In genomic region chr9:37425298-37425752, GRCh38 we compare ENCODE assay signal across 1 cellular context.
TF ChIP-seq lines count a peak whose summit lies in the region.

No MANE protein-coding gene starts in this region.

TF ChIP-seq in GM12878, 131 proteins besides CTCF, POLR2A, EP300 and RAD21:
- TF ChIP-seq BMI1 (IDR thresholded peaks at IDR 0.05; ENCODE audit: borderline replicate concordance) (no peak), STAT3 (IDR thresholded peaks at IDR 0.05; ENCODE audit: low read depth, low read length) (no peak), KAT2A (conservative IDR thresholded peaks at IDR 0.05; ENCODE audit: control insufficient read depth, low read depth, low read length) (no peak), FOXM1 (IDR thresholded peaks at IDR 0.05; ENCODE audit: low read depth, low read length) (no peak), HSF1 (IDR thresholded peaks at IDR 0.05; ENCODE audit: low read depth, low read length) (no peak), IRF4 (IDR thresholded peaks at IDR 0.05; ENCODE audit: low read depth, low read length) (no peak)
TF ChIP-seq in GM12878: peak in this region for 0.
